ENCODE assay signal across 1 cellular context in genomic region chr1:212557739-212558664, GRCh38.
A peak's percentile ranks its signal among the peaks of the same experiment; 100 is the strongest.
TF ChIP-seq lines count a peak whose summit lies in the region.

No MANE protein-coding gene starts in this region.

TF ChIP-seq in K562, 482 proteins besides CTCF, POLR2A, EP300 and RAD21 (continued from another document and continues in another):
- TF ChIP-seq MTF1 (CRISPR knock-in tag; IDR thresholded peaks at IDR 0.05; ENCODE audit: borderline replicate concordance): no peak
- peak; percentile 63; the same call in 1 of the 2 replicates for TF ChIP-seq ZSCAN29 (IDR thresholded peaks at IDR 0.05)
- TF ChIP-seq, protein P1, sequence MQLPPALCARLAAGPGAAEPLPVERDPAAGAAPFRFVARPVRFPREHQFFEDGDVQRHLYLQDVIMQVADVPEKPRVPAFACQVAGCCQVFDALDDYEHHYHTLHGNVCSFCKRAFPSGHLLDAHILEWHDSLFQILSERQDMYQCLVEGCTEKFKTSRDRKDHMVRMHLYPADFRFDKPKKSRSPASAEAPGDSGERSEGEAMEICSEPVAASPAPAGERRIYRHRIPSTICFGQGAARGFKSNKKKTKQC (CRISPR knock-in tag; IDR thresholded peaks at IDR 0.05): no peak; the same call in 1 of the 2 replicates
- TF ChIP-seq SRSF3 (IDR thresholded peaks at IDR 0.05; ENCODE audit: insufficient read depth, low read length): no peak
- TF ChIP-seq FOXK2 (conservative IDR thresholded peaks at IDR 0.05 in 1 of 2, IDR thresholded peaks at IDR 0.05 in 1 of 2; ENCODE audit: low read depth in 2 of 2): no peak
- TF ChIP-seq MTA3 (IDR thresholded peaks at IDR 0.05; ENCODE audit: borderline replicate concordance): no peak; the same call in 1 of the 2 replicates
- TF ChIP-seq, protein P2, sequence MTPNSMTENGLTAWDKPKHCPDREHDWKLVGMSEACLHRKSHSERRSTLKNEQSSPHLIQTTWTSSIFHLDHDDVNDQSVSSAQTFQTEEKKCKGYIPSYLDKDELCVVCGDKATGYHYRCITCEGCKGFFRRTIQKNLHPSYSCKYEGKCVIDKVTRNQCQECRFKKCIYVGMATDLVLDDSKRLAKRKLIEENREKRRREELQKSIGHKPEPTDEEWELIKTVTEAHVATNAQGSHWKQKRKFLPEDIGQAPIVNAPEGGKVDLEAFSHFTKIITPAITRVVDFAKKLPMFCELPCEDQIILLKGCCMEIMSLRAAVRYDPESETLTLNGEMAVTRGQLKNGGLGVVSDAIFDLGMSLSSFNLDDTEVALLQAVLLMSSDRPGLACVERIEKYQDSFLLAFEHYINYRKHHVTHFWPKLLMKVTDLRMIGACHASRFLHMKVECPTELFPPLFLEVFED (CRISPR knock-in tag; conservative IDR thresholded peaks at IDR 0.05): no peak
- TF ChIP-seq SAP30 (IDR thresholded peaks at IDR 0.05; ENCODE audit: borderline replicate concordance, insufficient read depth, low read depth, low read length, poor library complexity, severe bottlenecking): no peak
- no peak; the same call in 1 of the 2 replicates for TF ChIP-seq NCOA1 (IDR thresholded peaks at IDR 0.05; ENCODE audit: low read depth)
- no peak for TF ChIP-seq KLF13 (tag; IDR thresholded peaks at IDR 0.05; ENCODE audit: borderline replicate concordance, low read depth)
- no peak for TF ChIP-seq STAT6 (CRISPR knock-in tag; IDR thresholded peaks at IDR 0.05)
- TF ChIP-seq STAT5B (CRISPR knock-in tag; IDR thresholded peaks at IDR 0.05): no peak
- no peak for TF ChIP-seq TOE1 (IDR thresholded peaks at IDR 0.05; ENCODE audit: borderline replicate concordance)
- no peak for TF ChIP-seq TOE1 (CRISPR knock-in tag; IDR thresholded peaks at IDR 0.05; ENCODE audit: borderline replicate concordance, low read depth)
- TF ChIP-seq ARID3A (IDR thresholded peaks at IDR 0.05; ENCODE audit: borderline replicate concordance, low read depth, low read length): no peak
- peak; percentile 76 for TF ChIP-seq NR2C1 (IDR thresholded peaks at IDR 0.05)
- TF ChIP-seq NR2C1 (tag; IDR thresholded peaks at IDR 0.05): no peak; the same call in 1 of the 2 replicates
- no peak for TF ChIP-seq ERF (CRISPR knock-in tag; IDR thresholded peaks at IDR 0.05)
- TF ChIP-seq BMI1 (IDR thresholded peaks at IDR 0.05; ENCODE audit: low read length): no peak
- no peak for TF ChIP-seq FOXJ3 (CRISPR knock-in tag; IDR thresholded peaks at IDR 0.05)
- TF ChIP-seq, protein P3, sequence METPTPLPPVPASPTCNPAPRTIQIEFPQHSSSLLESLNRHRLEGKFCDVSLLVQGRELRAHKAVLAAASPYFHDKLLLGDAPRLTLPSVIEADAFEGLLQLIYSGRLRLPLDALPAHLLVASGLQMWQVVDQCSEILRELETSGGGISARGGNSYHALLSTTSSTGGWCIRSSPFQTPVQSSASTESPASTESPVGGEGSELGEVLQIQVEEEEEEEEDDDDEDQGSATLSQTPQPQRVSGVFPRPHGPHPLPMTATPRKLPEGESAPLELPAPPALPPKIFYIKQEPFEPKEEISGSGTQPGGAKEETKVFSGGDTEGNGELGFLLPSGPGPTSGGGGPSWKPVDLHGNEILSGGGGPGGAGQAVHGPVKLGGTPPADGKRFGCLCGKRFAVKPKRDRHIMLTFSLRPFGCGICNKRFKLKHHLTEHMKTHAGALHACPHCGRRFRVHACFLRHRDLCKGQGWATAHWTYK (CRISPR knock-in tag; IDR thresholded peaks at IDR 0.05): peak; percentile 73
- no peak for TF ChIP-seq ZFP30 (CRISPR knock-in tag; IDR thresholded peaks at IDR 0.05; ENCODE audit: borderline replicate concordance)
- no peak for TF ChIP-seq ILF3 (IDR thresholded peaks at IDR 0.05; ENCODE audit: borderline replicate concordance)
- no peak for TF ChIP-seq NR0B1 (IDR thresholded peaks at IDR 0.05; ENCODE audit: partially characterized antibody)
- no peak for TF ChIP-seq ETV6 (IDR thresholded peaks at IDR 0.05; ENCODE audit: borderline replicate concordance in 1 of 2, low read depth in 2 of 2, low read length in 1 of 2)
- TF ChIP-seq ETV6 (CRISPR knock-in tag; IDR thresholded peaks at IDR 0.05; ENCODE audit: borderline replicate concordance): 0 out of 2 replicates have a peak, but pooled peaks have one; percentile 20
- TF ChIP-seq, protein P4, sequence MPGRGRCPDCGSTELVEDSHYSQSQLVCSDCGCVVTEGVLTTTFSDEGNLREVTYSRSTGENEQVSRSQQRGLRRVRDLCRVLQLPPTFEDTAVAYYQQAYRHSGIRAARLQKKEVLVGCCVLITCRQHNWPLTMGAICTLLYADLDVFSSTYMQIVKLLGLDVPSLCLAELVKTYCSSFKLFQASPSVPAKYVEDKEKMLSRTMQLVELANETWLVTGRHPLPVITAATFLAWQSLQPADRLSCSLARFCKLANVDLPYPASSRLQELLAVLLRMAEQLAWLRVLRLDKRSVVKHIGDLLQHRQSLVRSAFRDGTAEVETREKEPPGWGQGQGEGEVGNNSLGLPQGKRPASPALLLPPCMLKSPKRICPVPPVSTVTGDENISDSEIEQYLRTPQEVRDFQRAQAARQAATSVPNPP (IDR thresholded peaks at IDR 0.05; ENCODE audit: borderline replicate concordance, insufficient read depth, insufficient read length): no peak
- no peak for TF ChIP-seq ZNF263 (CRISPR knock-in tag; IDR thresholded peaks at IDR 0.05; ENCODE audit: borderline replicate concordance)
- TF ChIP-seq MEIS2 (IDR thresholded peaks at IDR 0.05; ENCODE audit: partially characterized antibody): no peak
- no peak for TF ChIP-seq ZNF583 (CRISPR knock-in tag; IDR thresholded peaks at IDR 0.05)
- TF ChIP-seq HNRNPH1 (optimal IDR thresholded peaks at IDR 0.05; ENCODE audit: low read depth, low read length): no peak
- TF ChIP-seq, protein P5, sequence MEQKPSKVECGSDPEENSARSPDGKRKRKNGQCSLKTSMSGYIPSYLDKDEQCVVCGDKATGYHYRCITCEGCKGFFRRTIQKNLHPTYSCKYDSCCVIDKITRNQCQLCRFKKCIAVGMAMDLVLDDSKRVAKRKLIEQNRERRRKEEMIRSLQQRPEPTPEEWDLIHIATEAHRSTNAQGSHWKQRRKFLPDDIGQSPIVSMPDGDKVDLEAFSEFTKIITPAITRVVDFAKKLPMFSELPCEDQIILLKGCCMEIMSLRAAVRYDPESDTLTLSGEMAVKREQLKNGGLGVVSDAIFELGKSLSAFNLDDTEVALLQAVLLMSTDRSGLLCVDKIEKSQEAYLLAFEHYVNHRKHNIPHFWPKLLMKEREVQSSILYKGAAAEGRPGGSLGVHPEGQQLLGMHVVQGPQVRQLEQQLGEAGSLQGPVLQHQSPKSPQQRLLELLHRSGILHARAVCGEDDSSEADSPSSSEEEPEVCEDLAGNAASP (IDR thresholded peaks at IDR 0.05): no peak
- no peak for TF ChIP-seq PHF8 (IDR thresholded peaks at IDR 0.05; ENCODE audit: borderline replicate concordance, low read length)
- TF ChIP-seq NFRKB (IDR thresholded peaks at IDR 0.05; ENCODE audit: low read depth): no peak; the same call in 1 of the 2 replicates
- no peak for TF ChIP-seq NCOA6 (IDR thresholded peaks at IDR 0.05)
- 0 out of 2 replicates have a peak, but pooled peaks have one; percentile 25 for TF ChIP-seq ZNF584 (CRISPR knock-in tag; IDR thresholded peaks at IDR 0.05; ENCODE audit: low read depth)
- TF ChIP-seq, protein P6, sequence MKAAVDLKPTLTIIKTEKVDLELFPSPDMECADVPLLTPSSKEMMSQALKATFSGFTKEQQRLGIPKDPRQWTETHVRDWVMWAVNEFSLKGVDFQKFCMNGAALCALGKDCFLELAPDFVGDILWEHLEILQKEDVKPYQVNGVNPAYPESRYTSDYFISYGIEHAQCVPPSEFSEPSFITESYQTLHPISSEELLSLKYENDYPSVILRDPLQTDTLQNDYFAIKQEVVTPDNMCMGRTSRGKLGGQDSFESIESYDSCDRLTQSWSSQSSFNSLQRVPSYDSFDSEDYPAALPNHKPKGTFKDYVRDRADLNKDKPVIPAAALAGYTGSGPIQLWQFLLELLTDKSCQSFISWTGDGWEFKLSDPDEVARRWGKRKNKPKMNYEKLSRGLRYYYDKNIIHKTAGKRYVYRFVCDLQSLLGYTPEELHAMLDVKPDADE (conservative IDR thresholded peaks at IDR 0.05; ENCODE audit: control insufficient read depth, low read depth, low read length): peak; percentile 23; the same call in 1 of the 2 replicates
- TF ChIP-seq ZNF3 (CRISPR knock-in tag; IDR thresholded peaks at IDR 0.05): no peak
- TF ChIP-seq, protein P7, sequence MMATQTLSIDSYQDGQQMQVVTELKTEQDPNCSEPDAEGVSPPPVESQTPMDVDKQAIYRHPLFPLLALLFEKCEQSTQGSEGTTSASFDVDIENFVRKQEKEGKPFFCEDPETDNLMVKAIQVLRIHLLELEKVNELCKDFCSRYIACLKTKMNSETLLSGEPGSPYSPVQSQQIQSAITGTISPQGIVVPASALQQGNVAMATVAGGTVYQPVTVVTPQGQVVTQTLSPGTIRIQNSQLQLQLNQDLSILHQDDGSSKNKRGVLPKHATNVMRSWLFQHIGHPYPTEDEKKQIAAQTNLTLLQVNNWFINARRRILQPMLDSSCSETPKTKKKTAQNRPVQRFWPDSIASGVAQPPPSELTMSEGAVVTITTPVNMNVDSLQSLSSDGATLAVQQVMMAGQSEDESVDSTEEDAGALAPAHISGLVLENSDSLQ (IDR thresholded peaks at IDR 0.05): no peak; the same call in 1 of the 2 replicates
- no peak for TF ChIP-seq MCM7 (IDR thresholded peaks at IDR 0.05)
- no peak for TF ChIP-seq HMG20B (CRISPR knock-in tag; IDR thresholded peaks at IDR 0.05)
- 0 out of 2 replicates have a peak, but pooled peaks have one; percentile 25 for TF ChIP-seq ZC3H4 (CRISPR knock-in tag; IDR thresholded peaks at IDR 0.05; ENCODE audit: borderline replicate concordance)
- TF ChIP-seq ARNT (IDR thresholded peaks at IDR 0.05): no peak
- TF ChIP-seq ZNF589 (CRISPR knock-in tag; IDR thresholded peaks at IDR 0.05; ENCODE audit: low read depth): peak; percentile 36; the same call in 1 of the 2 replicates
- TF ChIP-seq TARDBP (IDR thresholded peaks at IDR 0.05): no peak
- no peak for TF ChIP-seq SP1 (CRISPR knock-in tag; IDR thresholded peaks at IDR 0.05)
- TF ChIP-seq, protein P8, sequence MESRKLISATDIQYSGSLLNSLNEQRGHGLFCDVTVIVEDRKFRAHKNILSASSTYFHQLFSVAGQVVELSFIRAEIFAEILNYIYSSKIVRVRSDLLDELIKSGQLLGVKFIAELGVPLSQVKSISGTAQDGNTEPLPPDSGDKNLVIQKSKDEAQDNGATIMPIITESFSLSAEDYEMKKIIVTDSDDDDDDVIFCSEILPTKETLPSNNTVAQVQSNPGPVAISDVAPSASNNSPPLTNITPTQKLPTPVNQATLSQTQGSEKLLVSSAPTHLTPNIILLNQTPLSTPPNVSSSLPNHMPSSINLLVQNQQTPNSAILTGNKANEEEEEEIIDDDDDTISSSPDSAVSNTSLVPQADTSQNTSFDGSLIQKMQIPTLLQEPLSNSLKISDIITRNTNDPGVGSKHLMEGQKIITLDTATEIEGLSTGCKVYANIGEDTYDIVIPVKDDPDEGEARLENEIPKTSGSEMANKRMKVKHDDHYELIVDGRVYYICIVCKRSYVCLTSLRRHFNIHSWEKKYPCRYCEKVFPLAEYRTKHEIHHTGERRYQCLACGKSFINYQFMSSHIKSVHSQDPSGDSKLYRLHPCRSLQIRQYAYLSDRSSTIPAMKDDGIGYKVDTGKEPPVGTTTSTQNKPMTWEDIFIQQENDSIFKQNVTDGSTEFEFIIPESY (CRISPR knock-in tag; IDR thresholded peaks at IDR 0.05): peak; percentile 41; the same call in 1 of the 2 replicates
- TF ChIP-seq FOXJ2 (tag; IDR thresholded peaks at IDR 0.05): no peak
- peak; percentile 53 for TF ChIP-seq RNF2 (IDR thresholded peaks at IDR 0.05)
- TF ChIP-seq GATAD2B (IDR thresholded peaks at IDR 0.05; ENCODE audit: borderline replicate concordance): 0 out of 2 replicates have a peak, but pooled peaks have one; percentile 11
- no peak for TF ChIP-seq TAF15 (IDR thresholded peaks at IDR 0.05; ENCODE audit: low read depth, low read length)
- TF ChIP-seq RHOXF2B (CRISPR knock-in tag; conservative IDR thresholded peaks at IDR 0.05): no peak
